In genomic region chr2:41927581-41928260, GRCh38 we compare ENCODE assay signal across 21 cellular contexts.
DNase-seq lines count a peak whose midpoint lies in the region; ATAC-seq and TF ChIP-seq lines count a peak whose summit lies in the region.
"Had no signal": no experiment of that assay in that cellular context is flagged by ENCODE, and none has a peak within 500 bp of the region (broad histone marks: within the 10 kb centered on the region; RNA-seq: fewer than 3 reads in every experiment).

No MANE protein-coding gene starts in this region.

- ATAC-seq in HG03159 (IDR thresholded peaks at IDR 0.05; ENCODE audit: unreplicated experiment): no peak
- ATAC-seq: activated naive CD4-positive, alpha-beta T cell treated with anti-CD3 and anti-CD28 coated beads, Interleukin-2, amount 50 U/mL, for 72 hours had no signal

- POLR2A ChIA-PET in activated CD4-positive, alpha-beta T cell treated with anti-CD3 and anti-CD28 coated beads, Interleukin-2, amount 10 ng/mL, durations not matched to agents 7 days and 5 days (lab: Charles Lee): no interaction called here

- CTCF ChIA-PET in activated CD4-positive, alpha-beta T cell treated with anti-CD3 and anti-CD28 coated beads, Interleukin-2, amount 10 ng/mL, durations not matched to agents 7 days and 5 days (lab: Charles Lee): no interaction called here

- H3K27me3 Mint-ChIP-seq in mesothelial cell of epicardium (ENCODE audit: low read depth): no peaks in the 10 kb centered on the region
- no peaks in the 10 kb centered on the region for H3K27me3 Mint-ChIP-seq in activated CD4-positive, alpha-beta T cell treated with anti-CD3 and anti-CD28 coated beads, Interleukin-2, amount 10 ng/mL, durations not matched to agents 7 days and 5 days

- TF ChIP-seq CTCF in coronary artery (IDR thresholded peaks at IDR 0.05) (no peak), mesothelial cell of epicardium (IDR thresholded peaks at IDR 0.05; ENCODE audit: unreplicated experiment) (no peak)

- H3K9me3 ChIP-seq in subcutaneous abdominal adipose tissue (ENCODE audit: control insufficient read depth in 5 of 5, low read length in 5 of 5): peaks cover 0 to 4% (median 0%) of the 10 kb centered on the region in 5 donors

- H3K4me1 Mint-ChIP-seq in mesothelial cell of epicardium: peaks cover 62% of the 10 kb centered on the region
- no peaks in the 10 kb centered on the region for H3K4me1 Mint-ChIP-seq in activated CD4-positive, alpha-beta T cell treated with anti-CD3 and anti-CD28 coated beads, Interleukin-2, amount 10 ng/mL, durations not matched to agents 7 days and 5 days
- H3K4me1 Mint-ChIP-seq: stimulated activated naive CD8-positive, alpha-beta T cell treated with anti-CD3 and anti-CD28 coated beads, Interleukin-15, amount 100 ng/mL, for 72 hours had no signal

- H3K4me3 ChIP-seq in coronary artery: no peak overlapping the region
- no peak overlapping the region for H3K4me3 ChIP-seq in subcutaneous abdominal adipose tissue (ENCODE audit: low read depth in 1 of 5, low read length in 5 of 5)
- H3K4me3 ChIP-seq: cardiac muscle cell had no signal

- H3K36me3 Mint-ChIP-seq in mesothelial cell of epicardium: peaks cover 1% of the 10 kb centered on the region
- no peaks in the 10 kb centered on the region for H3K36me3 Mint-ChIP-seq in activated CD4-positive, alpha-beta T cell treated with anti-CD3 and anti-CD28 coated beads, Interleukin-2, amount 10 ng/mL, durations not matched to agents 7 days and 5 days (ENCODE audit: low read depth)

- H3K4me3 Mint-ChIP-seq in mesothelial cell of epicardium: no peak overlapping the region
- no peak overlapping the region for H3K4me3 Mint-ChIP-seq in activated CD4-positive, alpha-beta T cell treated with anti-CD3 and anti-CD28 coated beads, Interleukin-2, amount 10 ng/mL, durations not matched to agents 7 days and 5 days
- H3K4me3 Mint-ChIP-seq: H9; stimulated activated naive CD8-positive, alpha-beta T cell treated with anti-CD3 and anti-CD28 coated beads, Interleukin-15, amount 100 ng/mL, for 72 hours had no signal

- H3K36me3 ChIP-seq in subcutaneous abdominal adipose tissue (ENCODE audit: control insufficient read depth in 5 of 5, insufficient read depth in 5 of 5, low read length in 5 of 5): no peaks in the 10 kb centered on the region
- H3K36me3 ChIP-seq: cardiac muscle cell had no signal

- DNase-seq in M059J (ENCODE audit: low read depth): peak; percentile 73
- peak; percentile 69 for DNase-seq in coronary artery (ENCODE audit: low spot score)
- no peak for DNase-seq in mesothelial cell of epicardium (ENCODE audit: low spot score in 2 of 2, unreplicated experiment in 2 of 2)
- DNase-seq in MV-4-11 (lab: John Stamatoyannopoulos, UW): no peak
- DNase-seq in activated CD4-positive, alpha-beta T cell treated with anti-CD3 and anti-CD28 coated beads, Interleukin-2, amount 10 ng/mL, durations not matched to agents 7 days and 5 days: no peak
- no peak for DNase-seq in NCI-H510A (lab: John Stamatoyannopoulos, UW)
- DNase-seq: activated CD4-positive, alpha-beta T cell treated with anti-CD3 and anti-CD28 coated beads for 48 hours; Calu3; effector memory CD4-positive, alpha-beta T cell; GDM1; H9; hippocampal formation; NCI-H2029; NCI-H524 treated with DMSO at 0.1 percent for 48 hours; OCI-M1; stimulated activated CD4-positive, alpha-beta T cell treated with anti-CD3 and anti-CD28 coated beads, Interleukin-15, amount 100 ng/mL, for 24 hours; stimulated activated naive CD8-positive, alpha-beta T cell treated with anti-CD3 and anti-CD28 coated beads, Interleukin-15, amount 100 ng/mL, for 72 hours had no signal

- peak overlapping the region in 1 of 2 donors; percentile 72 for H3K27ac ChIP-seq in coronary artery
- H3K27ac ChIP-seq in subcutaneous abdominal adipose tissue (ENCODE audit: low read depth, low read length): peak overlapping the region; percentile 88

- H3K27me3 ChIP-seq in subcutaneous abdominal adipose tissue (ENCODE audit: control insufficient read depth in 5 of 5, insufficient read depth in 4 of 5, low read length in 5 of 5): no peaks in the 10 kb centered on the region
- H3K27me3 ChIP-seq: cardiac muscle cell had no signal

- H3K9ac ChIP-seq in subcutaneous abdominal adipose tissue (ENCODE audit: low read length in 5 of 5): peak overlapping the region in 3 of 5 donors; percentile 2 to 63 (median 43)

- H3K9me3 Mint-ChIP-seq in mesothelial cell of epicardium: no peaks in the 10 kb centered on the region
- peaks cover 10% of the 10 kb centered on the region for H3K9me3 Mint-ChIP-seq in activated CD4-positive, alpha-beta T cell treated with anti-CD3 and anti-CD28 coated beads, Interleukin-2, amount 10 ng/mL, durations not matched to agents 7 days and 5 days

- H3K4me1 ChIP-seq in subcutaneous abdominal adipose tissue (ENCODE audit: control insufficient read depth in 5 of 5, insufficient read depth in 5 of 5, low read length in 5 of 5): peaks cover 12 to 74% (median 55%) of the 10 kb centered on the region in 5 donors

- peak overlapping the region; percentile 59 for H3K27ac Mint-ChIP-seq in mesothelial cell of epicardium
- no peak overlapping the region for H3K27ac Mint-ChIP-seq in activated CD4-positive, alpha-beta T cell treated with anti-CD3 and anti-CD28 coated beads, Interleukin-2, amount 10 ng/mL, durations not matched to agents 7 days and 5 days
- H3K27ac Mint-ChIP-seq: activated naive CD4-positive, alpha-beta T cell treated with anti-CD3 and anti-CD28 coated beads, Interleukin-2, amount 50 U/mL, for 72 hours; stimulated activated naive CD8-positive, alpha-beta T cell treated with anti-CD3 and anti-CD28 coated beads, Interleukin-15, amount 100 ng/mL, for 72 hours had no signal

Comparison
In these comparisons a context has a peak if more than half of its experiments do, and no peak if none do; other contexts are left out.
1. DNase-seq: peak in M059J (single experiment) and coronary artery (single experiment); none in mesothelial cell of epicardium (0 of 2), MV-4-11 (single experiment), activated CD4-positive, alpha-beta T cell treated with anti-CD3 and anti-CD28 coated beads, Interleukin-2, amount 10 ng/mL, durations not matched to agents 7 days and 5 days (single experiment) and NCI-H510A (single experiment).